Comparison of ENCODE assay signal across 8 cellular contexts in the genomic region with DNA sequence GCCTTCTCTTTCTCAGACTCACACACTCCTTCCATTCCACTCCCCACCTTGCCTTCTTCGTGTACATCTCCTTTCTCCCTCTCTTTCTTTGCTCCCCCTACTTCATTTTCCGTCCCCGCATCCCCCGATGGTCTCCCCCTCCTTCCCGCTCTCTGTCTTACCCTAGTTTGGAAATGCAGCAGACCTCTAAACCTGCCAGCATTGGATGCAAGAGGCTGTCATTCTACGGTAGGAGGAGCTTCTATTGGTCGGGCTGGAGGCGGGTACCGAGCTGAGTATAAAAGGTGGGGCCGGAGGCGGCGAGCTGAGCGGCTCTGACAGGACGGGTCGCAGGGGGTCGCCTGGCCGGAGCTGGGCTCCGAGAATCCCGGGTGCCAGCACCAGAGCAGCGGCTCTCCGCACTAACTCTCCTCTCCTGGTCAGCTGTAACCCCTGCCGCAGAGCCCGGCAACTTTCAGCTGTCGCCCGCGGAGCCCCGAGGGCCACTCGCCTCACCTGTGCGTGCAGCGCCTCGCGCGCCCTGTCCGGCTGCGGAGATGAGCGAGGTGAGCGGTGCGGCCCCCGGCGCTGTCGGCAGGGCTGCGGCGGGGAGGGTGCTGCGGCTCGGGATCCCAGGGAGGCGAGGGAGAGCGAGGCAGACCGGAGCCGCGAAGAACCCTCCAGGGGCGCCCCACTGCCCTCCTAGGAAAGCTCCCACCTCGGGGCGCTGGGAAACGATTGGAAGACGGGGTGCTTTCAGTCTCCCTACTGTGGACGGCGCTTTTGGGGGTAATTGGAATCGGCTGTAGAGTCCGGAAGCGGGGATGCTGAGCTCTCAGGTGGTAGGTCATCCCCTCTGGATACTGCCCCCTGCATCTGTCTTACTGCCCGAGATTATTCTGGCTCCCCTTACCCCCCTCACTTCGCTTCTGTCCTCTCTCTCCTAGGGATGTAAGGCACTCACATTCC. TPM values are rescaled to one million over a fixed set of nuclear protein-coding genes. Genes with fewer than 3 reads are reported as not detected.
DNase-seq lines count a peak whose midpoint lies in the region; ATAC-seq and TF ChIP-seq lines count a peak whose summit lies in the region.

A gene (plus strand): TSS at position 307 of the 948 bp plus-strand sequence. CDS start 230 bp downstream, at position 537.

- H3K9me3 ChIP-seq in HUES64 (ENCODE audit: insufficient read depth, low read depth, low read length) (peaks cover 11% of the 10 kb centered on the region), liver (ENCODE audit: control insufficient read depth in 4 of 4, low read length in 3 of 4) (no peaks in the 10 kb centered on the region)

- no peak for TF ChIP-seq RAD21 in liver (IDR thresholded peaks at IDR 0.05)

- H3K4me1 ChIP-seq in HUES64 (ENCODE audit: insufficient read depth, low read length), result peaks cover 6% of the 10 kb centered on the region
- H3K4me1 ChIP-seq in liver (ENCODE audit: control insufficient read depth in 4 of 4, insufficient read depth in 4 of 4, low read length in 3 of 4), result peaks cover 5 to 14% (median 9%) of the 10 kb centered on the region in 4 donors

- peaks cover 44% of the 10 kb centered on the region for H3K27me3 ChIP-seq in HUES64 (ENCODE audit: insufficient read depth, low read length)
- peaks cover 0 to 42% (median 11%) of the 10 kb centered on the region in 45 donors for H3K27me3 ChIP-seq in dorsolateral prefrontal cortex
- no peaks in the 10 kb centered on the region for H3K27me3 ChIP-seq in liver (ENCODE audit: control insufficient read depth in 4 of 4, insufficient read depth in 4 of 4, low read length in 3 of 4)

- H3K36me3 ChIP-seq in HUES64 (ENCODE audit: insufficient read depth, low read length), result no peaks in the 10 kb centered on the region
- H3K36me3 ChIP-seq in liver (ENCODE audit: control insufficient read depth in 4 of 4, insufficient read depth in 3 of 4, low read depth in 1 of 4, low read length in 3 of 4), result no peaks in the 10 kb centered on the region

- H3K4me3 ChIP-seq in HUES64 (ENCODE audit: low read length), result peak within 1 kb of the TSS; percentile 57
- peak within 1 kb of the TSS; percentile 39 to 77 (median 63) for H3K4me3 ChIP-seq in dorsolateral prefrontal cortex
- peak within 1 kb of the TSS in 2 of 3 donors; percentile 55 to 73 for H3K4me3 ChIP-seq in liver (ENCODE audit: low read depth in 1 of 3, low read length in 3 of 3)

- TF ChIP-seq CTCF in dorsolateral prefrontal cortex (IDR thresholded peaks at IDR 0.05 in 54 of 56, conservative IDR thresholded peaks at IDR 0.05 in 2 of 56; ENCODE audit: low read depth in 1 of 56, partially characterized antibody in 56 of 56), result no peak
- TF ChIP-seq CTCF in liver (IDR thresholded peaks at IDR 0.05; ENCODE audit: low read depth, low read length, missing input control), result no peak

- WGBS in HUES64, result 3% methylated on average over 62 of the region's 62 CpGs
- WGBS in liver, result 2% methylated on average over 62 of the region's 62 CpGs

- no peak within 1 kb of the TSS for H3K27ac ChIP-seq in HUES64 (ENCODE audit: low read depth, low read length)
- peak within 1 kb of the TSS in 10 of 59 donors; percentile 10 to 58 (median 32) for H3K27ac ChIP-seq in dorsolateral prefrontal cortex
- H3K27ac ChIP-seq in liver (ENCODE audit: low read depth in 1 of 2, low read length in 2 of 2), result peak within 1 kb of the TSS in 1 of 2 donors; percentile 37

- intact Hi-C loops in dorsolateral prefrontal cortex (cut with DNase I), result no loop called here

- H3K9ac ChIP-seq in HUES64 (ENCODE audit: low read depth, low read length) (no peak within 1 kb of the TSS), liver (ENCODE audit: low read depth in 1 of 2, low read length in 2 of 2) (no peak within 1 kb of the TSS)

- DNase-seq in GM03348 (ENCODE audit: low spot score), result peak; percentile 63
- peak; percentile 28 to 78 (median 62) for DNase-seq in dorsolateral prefrontal cortex
- DNase-seq in stimulated activated CD4-positive, alpha-beta T cell treated with anti-CD3 and anti-CD28 coated beads, Interleukin-2, amount 100 ng/mL, for 4 hours (ENCODE audit: low read depth), result peak; percentile 12

- ATAC-seq in activated CD4-positive, CD25-positive, alpha-beta regulatory T cell treated with anti-CD3 and anti-CD28 coated beads, Interleukin-2, amount 50 U/mL, for 24 hours, result peak; percentile 84 to 86
- ATAC-seq in GM19452 (IDR thresholded peaks at IDR 0.05; ENCODE audit: unreplicated experiment) (no peak), HG02678 (IDR thresholded peaks at IDR 0.05; ENCODE audit: unreplicated experiment) (no peak)

TF ChIP-seq in liver, 16 proteins besides CTCF, POLR2A, EP300 and RAD21:
- peak; percentile 53 for TF ChIP-seq SP1 (IDR thresholded peaks at IDR 0.05)
- peak; percentile 78 for TF ChIP-seq TAF1 (conservative IDR thresholded peaks at IDR 0.05)
- TF ChIP-seq GABPA (IDR thresholded peaks at IDR 0.05 in 1 of 2, conservative IDR thresholded peaks at IDR 0.05 in 1 of 2), result no peak
- TF ChIP-seq, protein P1, sequence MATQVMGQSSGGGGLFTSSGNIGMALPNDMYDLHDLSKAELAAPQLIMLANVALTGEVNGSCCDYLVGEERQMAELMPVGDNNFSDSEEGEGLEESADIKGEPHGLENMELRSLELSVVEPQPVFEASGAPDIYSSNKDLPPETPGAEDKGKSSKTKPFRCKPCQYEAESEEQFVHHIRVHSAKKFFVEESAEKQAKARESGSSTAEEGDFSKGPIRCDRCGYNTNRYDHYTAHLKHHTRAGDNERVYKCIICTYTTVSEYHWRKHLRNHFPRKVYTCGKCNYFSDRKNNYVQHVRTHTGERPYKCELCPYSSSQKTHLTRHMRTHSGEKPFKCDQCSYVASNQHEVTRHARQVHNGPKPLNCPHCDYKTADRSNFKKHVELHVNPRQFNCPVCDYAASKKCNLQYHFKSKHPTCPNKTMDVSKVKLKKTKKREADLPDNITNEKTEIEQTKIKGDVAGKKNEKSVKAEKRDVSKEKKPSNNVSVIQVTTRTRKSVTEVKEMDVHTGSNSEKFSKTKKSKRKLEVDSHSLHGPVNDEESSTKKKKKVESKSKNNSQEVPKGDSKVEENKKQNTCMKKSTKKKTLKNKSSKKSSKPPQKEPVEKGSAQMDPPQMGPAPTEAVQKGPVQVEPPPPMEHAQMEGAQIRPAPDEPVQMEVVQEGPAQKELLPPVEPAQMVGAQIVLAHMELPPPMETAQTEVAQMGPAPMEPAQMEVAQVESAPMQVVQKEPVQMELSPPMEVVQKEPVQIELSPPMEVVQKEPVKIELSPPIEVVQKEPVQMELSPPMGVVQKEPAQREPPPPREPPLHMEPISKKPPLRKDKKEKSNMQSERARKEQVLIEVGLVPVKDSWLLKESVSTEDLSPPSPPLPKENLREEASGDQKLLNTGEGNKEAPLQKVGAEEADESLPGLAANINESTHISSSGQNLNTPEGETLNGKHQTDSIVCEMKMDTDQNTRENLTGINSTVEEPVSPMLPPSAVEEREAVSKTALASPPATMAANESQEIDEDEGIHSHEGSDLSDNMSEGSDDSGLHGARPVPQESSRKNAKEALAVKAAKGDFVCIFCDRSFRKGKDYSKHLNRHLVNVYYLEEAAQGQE (IDR thresholded peaks at IDR 0.05), result peak; percentile 14
- TF ChIP-seq, protein P2, sequence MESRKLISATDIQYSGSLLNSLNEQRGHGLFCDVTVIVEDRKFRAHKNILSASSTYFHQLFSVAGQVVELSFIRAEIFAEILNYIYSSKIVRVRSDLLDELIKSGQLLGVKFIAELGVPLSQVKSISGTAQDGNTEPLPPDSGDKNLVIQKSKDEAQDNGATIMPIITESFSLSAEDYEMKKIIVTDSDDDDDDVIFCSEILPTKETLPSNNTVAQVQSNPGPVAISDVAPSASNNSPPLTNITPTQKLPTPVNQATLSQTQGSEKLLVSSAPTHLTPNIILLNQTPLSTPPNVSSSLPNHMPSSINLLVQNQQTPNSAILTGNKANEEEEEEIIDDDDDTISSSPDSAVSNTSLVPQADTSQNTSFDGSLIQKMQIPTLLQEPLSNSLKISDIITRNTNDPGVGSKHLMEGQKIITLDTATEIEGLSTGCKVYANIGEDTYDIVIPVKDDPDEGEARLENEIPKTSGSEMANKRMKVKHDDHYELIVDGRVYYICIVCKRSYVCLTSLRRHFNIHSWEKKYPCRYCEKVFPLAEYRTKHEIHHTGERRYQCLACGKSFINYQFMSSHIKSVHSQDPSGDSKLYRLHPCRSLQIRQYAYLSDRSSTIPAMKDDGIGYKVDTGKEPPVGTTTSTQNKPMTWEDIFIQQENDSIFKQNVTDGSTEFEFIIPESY (IDR thresholded peaks at IDR 0.05), result no peak
- TF ChIP-seq, protein P3, sequence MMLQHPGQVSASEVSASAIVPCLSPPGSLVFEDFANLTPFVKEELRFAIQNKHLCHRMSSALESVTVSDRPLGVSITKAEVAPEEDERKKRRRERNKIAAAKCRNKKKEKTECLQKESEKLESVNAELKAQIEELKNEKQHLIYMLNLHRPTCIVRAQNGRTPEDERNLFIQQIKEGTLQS (IDR thresholded peaks at IDR 0.05), result no peak
- TF ChIP-seq FOXA2 (IDR thresholded peaks at IDR 0.05), result no peak
- TF ChIP-seq YY1 (IDR thresholded peaks at IDR 0.05), result no peak
- TF ChIP-seq HNF4G (IDR thresholded peaks at IDR 0.05), result no peak

RNA-seq across cellular contexts. Expression of the gene that starts here (rescaled TPM):
- polyA plus RNA-seq in HUES64 (2013, experiment 1 of 2), result 0.75 TPM
- polyA plus RNA-seq in HUES64 (2013, experiment 2 of 2), result 0.63 TPM
- total RNA-seq in dorsolateral prefrontal cortex (10 to 100 TPM in 119 of 120 experiments, 1 to 10 TPM in 1; 6.1 to 57.2 (median 31.0) TPM), liver (1 to 10 TPM; 5.9 to 8.7 TPM)
- 1 to 10 TPM; 1.1 to 4.1 TPM for polyA plus RNA-seq in liver

Comparison
In these comparisons a context has a peak if more than half of its experiments do, and no peak if none do; other contexts are left out.
1. DNase-seq: peak in every context shown above with its lines; median percentile 63 in GM03348; 62 in dorsolateral prefrontal cortex; 12 in stimulated activated CD4-positive, alpha-beta T cell treated with anti-CD3 and anti-CD28 coated beads, Interleukin-2, amount 100 ng/mL, for 4 hours.
2. ATAC-seq: peak in activated CD4-positive, CD25-positive, alpha-beta regulatory T cell treated with anti-CD3 and anti-CD28 coated beads, Interleukin-2, amount 50 U/mL, for 24 hours (2 of 2); none in GM19452 (single experiment) and HG02678 (single experiment).
3. Peak in every context shown above with its lines, with median percentiles within 50 percentile points of each other: H3K4me3 ChIP-seq.